13 cellular contexts compared by ENCODE assay signal in genomic region chr19:6058411-6059201, GRCh38. TPM values are rescaled to one million over a fixed set of nuclear protein-coding genes. Genes with fewer than 3 reads are reported as not detected.
A peak's percentile ranks its signal among the peaks of the same experiment; 100 is the strongest.
DNase-seq lines count a peak whose midpoint lies in the region; ATAC-seq and TF ChIP-seq lines count a peak whose summit lies in the region.
"Had no signal": no experiment of that assay in that cellular context is flagged by ENCODE, and none has a peak within 500 bp of the region (broad histone marks: within the 10 kb centered on the region; RNA-seq: fewer than 3 reads in every experiment).

No MANE protein-coding gene starts in this region.

- no peak overlapping the region for H3K4me3 Mint-ChIP-seq in activated CD8-positive, alpha-beta memory T cell treated with anti-CD3 and anti-CD28 coated beads, Interleukin-2, amount 10 ng/mL, durations not matched to agents 7 days and 5 days
- H3K4me3 Mint-ChIP-seq: central memory CD8-positive, alpha-beta T cell had no signal

- H3K4me1 Mint-ChIP-seq in activated CD8-positive, alpha-beta memory T cell treated with anti-CD3 and anti-CD28 coated beads, Interleukin-2, amount 10 ng/mL, durations not matched to agents 7 days and 5 days, result peaks cover 28% of the 10 kb centered on the region
- H3K4me1 Mint-ChIP-seq: central memory CD8-positive, alpha-beta T cell had no signal

- CTCF ChIA-PET in activated CD8-positive, alpha-beta memory T cell treated with anti-CD3 and anti-CD28 coated beads, Interleukin-2, amount 10 ng/mL, durations not matched to agents 7 days and 5 days (lab: Charles Lee), result no interaction called here

- H3K4me3 ChIP-seq in colonic mucosa (no peak overlapping the region), mucosa of rectum (ENCODE audit: low read length in 2 of 2) (no peak overlapping the region), thymus (ENCODE audit: low read length) (no peak overlapping the region)

- intact Hi-C loops in colonic mucosa (cut with DNase I), result loop anchor here (5.0 kb wide), 2 partner anchors 34 to 54 kb away; partner anchors contain the start of gene RFX2

- H3K9me3 ChIP-seq in colonic mucosa (no peaks in the 10 kb centered on the region), mucosa of rectum (ENCODE audit: control insufficient read depth in 2 of 2, low read length in 2 of 2) (no peaks in the 10 kb centered on the region), thymus (ENCODE audit: control insufficient read depth) (no peaks in the 10 kb centered on the region)

- H3K4me1 ChIP-seq in colonic mucosa (peaks cover 18% of the 10 kb centered on the region), mucosa of rectum (ENCODE audit: control insufficient read depth in 2 of 2, insufficient read depth in 2 of 2, low read length in 2 of 2) (peaks cover 53 to 56% of the 10 kb centered on the region in 2 donors), thymus (ENCODE audit: control insufficient read depth, insufficient read depth, low read length) (no peaks in the 10 kb centered on the region)

- WGBS in thymus, result 97% methylated on average over 17 of the region's 17 CpGs

- H3K27ac Mint-ChIP-seq in activated CD8-positive, alpha-beta memory T cell treated with anti-CD3 and anti-CD28 coated beads, Interleukin-2, amount 10 ng/mL, durations not matched to agents 7 days and 5 days, result no peak overlapping the region

- TF ChIP-seq CTCF in colonic mucosa (IDR thresholded peaks at IDR 0.05), result no peak

- ATAC-seq in activated CD8-positive, alpha-beta memory T cell treated with anti-CD3 and anti-CD28 coated beads, Interleukin-2, amount 10 ng/mL, durations not matched to agents 7 days and 5 days, result no peak
- no peak for ATAC-seq in GM19324 (IDR thresholded peaks at IDR 0.05; ENCODE audit: low FRiP score, unreplicated experiment)

- H3K27ac ChIP-seq in colonic mucosa (peak overlapping the region; percentile 78), mucosa of rectum (ENCODE audit: low read depth in 2 of 2, low read length in 2 of 2) (peak overlapping the region; percentile 87 to 93), thymus (ENCODE audit: low read depth) (peak overlapping the region; percentile 25)

- peak; percentile 23 for DNase-seq in activated CD8-positive, alpha-beta memory T cell treated with anti-CD3 and anti-CD28 coated beads, Interleukin-2, amount 10 ng/mL, durations not matched to agents 7 days and 5 days
- DNase-seq in colonic mucosa (peak; percentile 16), EL (no peak), cerebellar cortex (ENCODE audit: low spot score) (no peak)
- DNase-seq: activated CD4-positive, alpha-beta T cell treated with anti-CD3 and anti-CD28 coated beads for 4 hours; activated gamma-delta T cell; NCI-H2081 treated with DMSO at 0.1 percent for 48 hours; NK-92 treated with Interleukin-12 subunit alpha and Interleukin-12 subunit beta, amount 100 ng/mL, for 24 hours; nucleus accumbens had no signal

- H3K36me3 Mint-ChIP-seq in activated CD8-positive, alpha-beta memory T cell treated with anti-CD3 and anti-CD28 coated beads, Interleukin-2, amount 10 ng/mL, durations not matched to agents 7 days and 5 days, result no peaks in the 10 kb centered on the region

- no peaks in the 10 kb centered on the region for H3K36me3 ChIP-seq in colonic mucosa
- no peaks in the 10 kb centered on the region for H3K36me3 ChIP-seq in mucosa of rectum (ENCODE audit: control insufficient read depth in 2 of 2, insufficient read depth in 2 of 2, low read length in 2 of 2)
- H3K36me3 ChIP-seq in thymus (ENCODE audit: control insufficient read depth, insufficient read depth), result no peaks in the 10 kb centered on the region

- H3K9ac ChIP-seq in colonic mucosa (ENCODE audit: low read depth in 2 of 2, low read length in 2 of 2) (peak overlapping the region in 1 of 2 donors; percentile 13), mucosa of rectum (ENCODE audit: low read depth in 1 of 2, low read length in 2 of 2) (no peak overlapping the region)

- no peaks in the 10 kb centered on the region for H3K9me3 Mint-ChIP-seq in activated CD8-positive, alpha-beta memory T cell treated with anti-CD3 and anti-CD28 coated beads, Interleukin-2, amount 10 ng/mL, durations not matched to agents 7 days and 5 days (ENCODE audit: low read depth)
- H3K9me3 Mint-ChIP-seq: central memory CD8-positive, alpha-beta T cell had no signal

- H3K27me3 ChIP-seq in colonic mucosa, result no peaks in the 10 kb centered on the region
- no peaks in the 10 kb centered on the region for H3K27me3 ChIP-seq in mucosa of rectum (ENCODE audit: control insufficient read depth in 2 of 2, insufficient read depth in 2 of 2, low read length in 2 of 2)
- H3K27me3 ChIP-seq in thymus (ENCODE audit: control insufficient read depth, insufficient read depth), result no peaks in the 10 kb centered on the region

- H3K27me3 Mint-ChIP-seq in activated CD8-positive, alpha-beta memory T cell treated with anti-CD3 and anti-CD28 coated beads, Interleukin-2, amount 10 ng/mL, durations not matched to agents 7 days and 5 days, result peaks cover 3% of the 10 kb centered on the region

RNA-seq across cellular contexts. Expression of gene RFX2, which starts 51.7 kb away (rescaled TPM):
- total RNA-seq in activated CD8-positive, alpha-beta memory T cell treated with anti-CD3 and anti-CD28 coated beads, Interleukin-2, amount 10 ng/mL, durations not matched to agents 7 days and 5 days, result 10 to 100 TPM in 1 of 2 experiments, 1 to 10 TPM in 1; 9.8 to 11.7 TPM
- total RNA-seq in colonic mucosa, result 1 to 10 TPM; 6.2 to 7.3 TPM
- 4.6 TPM for polyA plus RNA-seq in thymus

Comparison
In these comparisons a context has a peak if more than half of its experiments do, and no peak if none do; other contexts are left out.
1. DNase-seq: peak in activated CD8-positive, alpha-beta memory T cell treated with anti-CD3 and anti-CD28 coated beads, Interleukin-2, amount 10 ng/mL, durations not matched to agents 7 days and 5 days (single experiment) and colonic mucosa (single experiment); none in EL (single experiment) and cerebellar cortex (single experiment).
2. H3K27ac ChIP-seq: peak in every context shown above with its lines; median percentile 90 in mucosa of rectum; 78 in colonic mucosa; 25 in thymus.